Comparison of ENCODE assay signal across 17 cellular contexts in the genomic region with DNA sequence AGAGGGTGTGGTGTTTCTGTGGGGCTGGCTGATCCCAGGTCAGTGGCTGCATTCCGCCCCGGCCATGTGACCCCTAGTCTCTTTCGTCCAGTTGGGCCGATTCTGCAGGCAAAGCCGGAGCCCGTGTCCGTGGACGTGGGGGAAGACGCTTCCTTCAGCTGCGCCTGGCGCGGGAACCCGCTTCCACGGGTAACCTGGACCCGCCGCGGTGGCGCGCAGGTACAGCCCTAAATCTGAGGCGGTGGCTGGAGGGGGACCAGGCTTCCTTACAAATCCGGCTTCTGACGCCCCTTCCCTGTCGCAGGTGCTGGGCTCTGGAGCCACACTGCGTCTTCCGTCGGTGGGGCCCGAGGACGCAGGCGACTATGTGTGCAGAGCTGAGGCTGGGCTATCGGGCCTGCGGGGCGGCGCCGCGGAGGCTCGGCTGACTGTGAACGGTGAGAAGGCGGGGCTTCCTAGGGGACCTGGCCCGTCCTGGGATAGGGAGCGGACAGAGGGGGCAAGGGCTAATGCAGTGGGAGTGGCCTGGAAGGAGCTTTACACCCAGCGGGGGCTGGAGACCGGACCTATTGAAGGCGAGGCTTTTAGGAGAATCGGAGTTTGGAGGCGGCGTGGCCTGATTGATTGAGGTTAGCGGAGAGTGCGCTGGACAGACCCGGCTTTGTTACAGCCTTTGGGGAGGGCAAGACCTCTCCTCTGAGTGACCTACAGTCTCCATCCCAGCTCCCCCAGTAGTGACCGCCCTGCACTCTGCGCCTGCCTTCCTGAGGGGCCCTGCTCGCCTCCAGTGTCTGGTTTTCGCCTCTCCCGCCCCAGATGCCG. TPM values are rescaled to one million over a fixed set of nuclear protein-coding genes. Genes with fewer than 3 reads are reported as not detected.
DNase-seq lines count a peak whose midpoint lies in the region; ATAC-seq, FAIRE-seq and TF ChIP-seq lines count a peak whose summit lies in the region.
"Had no signal": no experiment of that assay in that cellular context is flagged by ENCODE, and none has a peak within 500 bp of the region (broad histone marks: within the 10 kb centered on the region; RNA-seq: fewer than 3 reads in every experiment).

No MANE protein-coding gene starts in this region.

- no peak for TF ChIP-seq CTCF in K562 (IDR thresholded peaks at IDR 0.05 in 2 of 3, conservative IDR thresholded peaks at IDR 0.05 in 1 of 3; ENCODE audit: insufficient read depth in 2 of 3, low read depth in 1 of 3, low read length in 3 of 3)
- TF ChIP-seq CTCF in HFFc6 (IDR thresholded peaks at IDR 0.05): no peak

- TF ChIP-seq RAD21 in K562 (CRISPR knock-in tag; conservative IDR thresholded peaks at IDR 0.05 in 1 of 2, IDR thresholded peaks at IDR 0.05 in 1 of 2): no peak

- TF ChIP-seq POLR2A in K562 (conservative IDR thresholded peaks at IDR 0.05): no peak

- H3K9me3 Mint-ChIP-seq in HFFc6: no peaks in the 10 kb centered on the region

- H3K4me3 Mint-ChIP-seq in HFFc6: no peak overlapping the region

- H3K27me3 ChIP-seq in K562 (ENCODE audit: control insufficient read depth in 2 of 2, insufficient read depth in 2 of 2, low read length in 2 of 2) (peaks cover 9 to 41% of the 10 kb centered on the region in 2 experiments; a peak in 3 of 5 replicates), mesendoderm (ENCODE audit: insufficient read depth, low read length, poor library complexity) (peaks cover 8% of the 10 kb centered on the region)

- H3K56ac ChIP-seq in mesendoderm (ENCODE audit: low read length): peak overlapping the region; percentile 85

- no peak overlapping the region for H4K8ac ChIP-seq in mesendoderm (ENCODE audit: low read depth, low read length)

- H4K20me1 ChIP-seq in K562 (replicated peaks; ENCODE audit: control insufficient read depth, insufficient read depth, low read length): no peaks in the 10 kb centered on the region

- no peak overlapping the region for H3K4ac ChIP-seq in mesendoderm (ENCODE audit: low read depth, low read length)

- H3K79me2 ChIP-seq in K562 (ENCODE audit: control insufficient read depth, insufficient read depth, low read length): no peaks in the 10 kb centered on the region
- H3K79me2 ChIP-seq in mesendoderm (ENCODE audit: control insufficient read depth, insufficient read depth, low read length): no peaks in the 10 kb centered on the region

- peak overlapping the region; percentile 21 for H3K4me2 ChIP-seq in K562 (ENCODE audit: insufficient read depth, low read length)
- H3K4me2 ChIP-seq in mesendoderm (ENCODE audit: low read length): peak overlapping the region; percentile 49
- H3K4me2 ChIP-seq: BLaER1 had no signal

- H3K9me3 ChIP-seq in K562 (replicated peaks; ENCODE audit: control insufficient read depth, insufficient read depth, low read depth, low read length): peaks cover 5% of the 10 kb centered on the region; the same call in 1 of the 2 replicates
- H3K9me3 ChIP-seq: adrenal gland, BLaER1, SJCRH30 had no signal

- H3K23ac ChIP-seq in mesendoderm (ENCODE audit: low read length): no peak overlapping the region

- no peak overlapping the region for H2BK15ac ChIP-seq in mesendoderm (replicated peaks; ENCODE audit: low read depth)

- TF ChIP-seq EP300 in K562 (IDR thresholded peaks at IDR 0.05; ENCODE audit: low read length): no peak

- no peak overlapping the region for H3K27ac ChIP-seq in K562 (ENCODE audit: extremely low read depth, low read depth, low read length)
- no peak overlapping the region for H3K27ac ChIP-seq in mesendoderm (ENCODE audit: low read depth, low read length)
- H3K27ac ChIP-seq: adrenal gland, BLaER1, SJCRH30, skin epidermis, VCaP had no signal

- CTCF ChIA-PET in K562 (lab: Yijun Ruan, JAX; ENCODE audit: low intra/inter-chr PET ratio): no interaction called here

- intact Hi-C loops in K562 (cut with micrococcal nuclease): no loop called here

- H3K36me3 ChIP-seq in K562 (ENCODE audit: control insufficient read depth, insufficient read depth, low read length) (no peaks in the 10 kb centered on the region), mesendoderm (ENCODE audit: control insufficient read depth, insufficient read depth, low read length) (no peaks in the 10 kb centered on the region)
- H3K36me3 ChIP-seq: adrenal gland, BLaER1, SJCRH30 had no signal

- no peaks in the 10 kb centered on the region for H3K9me1 ChIP-seq in K562 (ENCODE audit: control insufficient read depth, insufficient read depth, low read length)

- peaks cover 7 to 48% of the 10 kb centered on the region in 2 experiments for H3K4me1 ChIP-seq in K562 (replicated peaks in 1 of 2; ENCODE audit: control insufficient read depth in 2 of 2, insufficient read depth in 2 of 2, low read length in 2 of 2)
- peaks cover 3% of the 10 kb centered on the region for H3K4me1 ChIP-seq in mesendoderm (ENCODE audit: control insufficient read depth, low read depth, low read length)
- H3K4me1 ChIP-seq: SJCRH30 had no signal

- no peak overlapping the region for H3K18ac ChIP-seq in mesendoderm (ENCODE audit: low read length)

- no peak overlapping the region for H4K5ac ChIP-seq in mesendoderm (ENCODE audit: low read length)

- H2AFZ ChIP-seq in K562 (ENCODE audit: low read depth, low read length): peak overlapping the region; percentile 47; the same call in 1 of the 2 replicates

- H3K36me3 Mint-ChIP-seq in HFFc6 (ENCODE audit: low read depth): no peaks in the 10 kb centered on the region

- BruUV-seq in K562 (replicated peaks; lab: Mats Ljungman, UMichigan): no TSS peak

- WGBS in K562 (ENCODE audit: insufficient coverage, low coverage, missing lambda C conversion rate): 21% methylated on average over 39 of the region's 55 CpGs
- WGBS in mesendoderm (ENCODE audit: extremely low coverage, insufficient coverage, low lambda C conversion rate): no CpG with 5 or more reads among the region's 55 CpGs

- in situ Hi-C loops in K562 (cut with MboI): no loop called here

- no peak overlapping the region for H2AK5ac ChIP-seq in mesendoderm (ENCODE audit: low read length)

- peak; percentile 90 for ATAC-seq in K562
- ATAC-seq in HG02885 (IDR thresholded peaks at IDR 0.05; ENCODE audit: poor library complexity, unreplicated experiment): no peak

- H3K27me3 Mint-ChIP-seq in HFFc6 (ENCODE audit: insufficient read depth): peaks cover 43% of the 10 kb centered on the region

- H3K9ac ChIP-seq in K562 (ENCODE audit: insufficient read depth in 1 of 2, low read depth in 2 of 2, low read length in 2 of 2) (peak overlapping the region in 1 of 2 experiments; percentile 66; a peak in 2 of 4 replicates), mesendoderm (ENCODE audit: low read length) (peak overlapping the region; percentile 72)
- H3K9ac ChIP-seq: BLaER1 had no signal

- no peak overlapping the region for H2BK5ac ChIP-seq in mesendoderm (ENCODE audit: low read length)

- no peaks in the 10 kb centered on the region for H3K4me1 Mint-ChIP-seq in HFFc6 (ENCODE audit: low read depth)

- POLR2A ChIA-PET in K562 (lab: Yijun Ruan, JAX): interaction anchor here (0.8 to 1.9 kb wide), 2 partner anchors 12 to 41 kb away, joined by 3 to 7 read pairs; no protein-coding TSS in a partner anchor

- no peak overlapping the region for H2BK120ac ChIP-seq in mesendoderm (ENCODE audit: low read depth, low read length)

- DNase-seq in DMS53 treated with DMSO at 0.1 percent for 48 hours (lab: John Stamatoyannopoulos, UW; ENCODE audit: unreplicated experiment) (peak; percentile 62), K562 (ENCODE audit: extremely low read depth in 1 of 4, low spot score in 3 of 4) (peak; percentile 55 to 76 (median 74)), mesendoderm (peak; percentile 95), NCI-H128 (lab: John Stamatoyannopoulos, UW; ENCODE audit: unreplicated experiment) (no peak), HFFc6 (no peak)
- DNase-seq: activated T-cell treated with anti-CD3 and anti-CD28 coated beads for 4 hours; adrenal gland; effector CD8-positive, alpha-beta T cell; NCI-H1417; NCI-H526 treated with DMSO at 0.1 percent for 48 hours; SJCRH30 had no signal

- no peak overlapping the region for H3K4me3 ChIP-seq in K562
- no peak overlapping the region for H3K4me3 ChIP-seq in mesendoderm (ENCODE audit: low read length)
- H3K4me3 ChIP-seq: adrenal gland, BLaER1, SJCRH30, skin epidermis had no signal

- no peaks in the 10 kb centered on the region for H3K79me1 ChIP-seq in mesendoderm (ENCODE audit: low read length)

- no peak overlapping the region for H3K27ac Mint-ChIP-seq in HFFc6

- peak; percentile 55 for FAIRE-seq in K562 (lab: Jason Lieb, UNC)

RNA-seq across cellular contexts. Expression of a gene that starts 4.3 kb away (rescaled TPM):
- 0.42 TPM in 1 of 2 replicates, not detected in the other for total RNA-seq in K562 (2011; cell fraction: chromatin; rRNA removed; ENCODE audit: low replicate concordance)
- total RNA-seq in K562 (2011; cell fraction: nucleolus; rRNA removed): 0.26 and 0.50 TPM in 2 replicates
- 0.15 and 0.23 TPM in 2 replicates for total RNA-seq in K562 (2011; cell fraction: nucleoplasm; rRNA removed)
- total RNA-seq in K562 (2014; rRNA removed) (not detected in 2 replicates), K562 (2014; rRNA removed; fragmentation: Illumina TruSeq; extraction: Trizol) (not detected in 2 replicates), K562 (2015; rRNA removed; fragmentation: Illumina TruSeq; extraction: Trizol) (0.04 and 0.07 TPM in 2 replicates), K562 (2021) (0.09 and 0.16 TPM in 2 replicates)
- polyA plus RNA-seq in K562 (2011; rRNA removed) (0.08 and 0.10 TPM in 2 replicates), K562 (2014; fragmentation: Illumina TruSeq; extraction: Trizol) (0.04 TPM in 1 of 2 replicates, not detected in the other), K562 (2014; fragmentation: Nextera tagmentation; extraction: Ambion mirVana) (under 1 TPM in 1 of 2 experiments, not detected in 1; 0.01 TPM), K562 (2014; rRNA removed) (0.11 and 0.12 TPM in 2 replicates)
- polyA plus RNA-seq in K562 (2011; cell fraction: cytosol; rRNA removed): 0.07 and 0.13 TPM in 2 replicates
- 0.22 and 0.41 TPM in 2 replicates for polyA plus RNA-seq in K562 (2011; cell fraction: nucleus; rRNA removed)
- 0.05 and 0.11 TPM in 2 replicates for polyA plus RNA-seq in K562 (2012)
- 0.07 TPM in 1 of 2 replicates, not detected in the other for polyA minus RNA-seq in K562 (2011; rRNA and poly(A)+ RNA removed)
- not detected in 2 replicates for polyA minus RNA-seq in K562 (2011; cell fraction: cytosol; rRNA and poly(A)+ RNA removed)
- 0.13 TPM in 1 of 2 replicates, not detected in the other for polyA minus RNA-seq in K562 (2011; cell fraction: nucleus; rRNA and poly(A)+ RNA removed)
- polyA plus RNA-seq in mesendoderm (2013, experiment 1 of 2): 1.2 TPM
- polyA plus RNA-seq in mesendoderm (2013, experiment 2 of 2): 1.2 TPM
- total RNA-seq in HFFc6 (2021; fragmentation: NEBNext Ultra II Directional; extraction: Animal tissue kit (Norgen Biotek cat#: 25700)): under 1 TPM in 1 of 6 experiments, not detected in 5; 0.07 TPM
- total RNA-seq: glomerular endothelial cell, SJCRH30, urinary bladder had no signal
- polyA plus RNA-seq: urinary bladder had no signal

RNA-seq across cellular contexts. Expression of a gene that starts 7.3 kb away (rescaled TPM):
- 3.3 and 19.3 TPM in 2 replicates for total RNA-seq in K562 (2011; cell fraction: chromatin; rRNA removed; ENCODE audit: low replicate concordance)
- 8.6 and 11.2 TPM in 2 replicates for total RNA-seq in K562 (2011; cell fraction: nucleolus; rRNA removed)
- total RNA-seq in K562 (2011; cell fraction: nucleoplasm; rRNA removed): 7.1 and 7.3 TPM in 2 replicates
- total RNA-seq in K562 (2014; rRNA removed) (5.8 and 9.0 TPM in 2 replicates), K562 (2014; rRNA removed; fragmentation: Illumina TruSeq; extraction: Trizol) (2.3 and 3.0 TPM in 2 replicates), K562 (2015; rRNA removed; fragmentation: Illumina TruSeq; extraction: Trizol) (1.4 and 3.3 TPM in 2 replicates), K562 (2021) (6.9 and 9.9 TPM in 2 replicates)
- polyA plus RNA-seq in K562 (2011; rRNA removed) (4.7 and 8.9 TPM in 2 replicates), K562 (2014; fragmentation: Illumina TruSeq; extraction: Trizol) (6.6 and 7.8 TPM in 2 replicates), K562 (2014; fragmentation: Nextera tagmentation; extraction: Ambion mirVana) (under 1 TPM; 0.69 to 0.87 TPM), K562 (2014; rRNA removed) (6.0 and 8.2 TPM in 2 replicates)
- 6.1 and 8.3 TPM in 2 replicates for polyA plus RNA-seq in K562 (2011; cell fraction: cytosol; rRNA removed)
- 16.1 and 16.8 TPM in 2 replicates for polyA plus RNA-seq in K562 (2011; cell fraction: nucleus; rRNA removed)
- polyA plus RNA-seq in K562 (2012): 8.7 and 13.6 TPM in 2 replicates
- polyA minus RNA-seq in K562 (2011; rRNA and poly(A)+ RNA removed): 1.1 and 1.4 TPM in 2 replicates
- polyA minus RNA-seq in K562 (2011; cell fraction: cytosol; rRNA and poly(A)+ RNA removed): 2.1 and 4.9 TPM in 2 replicates
- polyA minus RNA-seq in K562 (2011; cell fraction: nucleus; rRNA and poly(A)+ RNA removed): 4.7 and 6.4 TPM in 2 replicates
- polyA plus RNA-seq in mesendoderm (2013, experiment 1 of 2): 8.0 TPM
- polyA plus RNA-seq in mesendoderm (2013, experiment 2 of 2): 7.9 TPM
- 10 to 100 TPM; 24.3 to 39.7 (median 38.1) TPM for total RNA-seq in HFFc6 (2021; fragmentation: NEBNext Ultra II Directional; extraction: Animal tissue kit (Norgen Biotek cat#: 25700))

RNA-seq across cellular contexts. Expression of a gene that starts 8.7 kb away (rescaled TPM):
- 0.32 TPM in 1 of 2 replicates, not detected in the other for total RNA-seq in K562 (2011; cell fraction: chromatin; rRNA removed; ENCODE audit: low replicate concordance)
- total RNA-seq in K562 (2011; cell fraction: nucleolus; rRNA removed): 0.17 and 0.39 TPM in 2 replicates
- not detected in 2 replicates for total RNA-seq in K562 (2011; cell fraction: nucleoplasm; rRNA removed)
- total RNA-seq in K562 (2014; rRNA removed) (0.23 TPM in 1 of 2 replicates, not detected in the other), K562 (2014; rRNA removed; fragmentation: Illumina TruSeq; extraction: Trizol) (not detected in 2 replicates), K562 (2015; rRNA removed; fragmentation: Illumina TruSeq; extraction: Trizol) (not detected in 2 replicates), K562 (2021) (0.04 TPM in 1 of 2 replicates, not detected in the other)
- polyA plus RNA-seq in K562 (2011; rRNA removed) (0.01 and 0.12 TPM in 2 replicates), K562 (2014; fragmentation: Illumina TruSeq; extraction: Trizol) (not detected in 2 replicates), K562 (2014; fragmentation: Nextera tagmentation; extraction: Ambion mirVana) (not detected), K562 (2014; rRNA removed) (0.03 and 0.28 TPM in 2 replicates)
- polyA plus RNA-seq in K562 (2011; cell fraction: cytosol; rRNA removed): 0.04 TPM in 1 of 2 replicates, not detected in the other
- polyA plus RNA-seq in K562 (2011; cell fraction: nucleus; rRNA removed): 0.10 and 0.21 TPM in 2 replicates
- 0.12 and 3.3 TPM in 2 replicates for polyA plus RNA-seq in K562 (2012)
- not detected in 2 replicates for polyA minus RNA-seq in K562 (2011; rRNA and poly(A)+ RNA removed)
- not detected in 2 replicates for polyA minus RNA-seq in K562 (2011; cell fraction: cytosol; rRNA and poly(A)+ RNA removed)
- not detected in 2 replicates for polyA minus RNA-seq in K562 (2011; cell fraction: nucleus; rRNA and poly(A)+ RNA removed)
- 0.06 TPM for polyA plus RNA-seq in mesendoderm (2013, experiment 1 of 2)
- polyA plus RNA-seq in mesendoderm (2013, experiment 2 of 2): 0.18 TPM
- total RNA-seq in HFFc6 (2021; fragmentation: NEBNext Ultra II Directional; extraction: Animal tissue kit (Norgen Biotek cat#: 25700)): not detected
- total RNA-seq: glomerular endothelial cell, SJCRH30 had no signal
- polyA plus RNA-seq: adrenal gland, urinary bladder had no signal

RNA-seq across cellular contexts. Expression of a gene that starts 39.3 kb away (rescaled TPM):
- 15.7 and 63.9 TPM in 2 replicates for total RNA-seq in K562 (2011; cell fraction: chromatin; rRNA removed; ENCODE audit: low replicate concordance)
- 48.6 and 61.0 TPM in 2 replicates for total RNA-seq in K562 (2011; cell fraction: nucleolus; rRNA removed)
- total RNA-seq in K562 (2011; cell fraction: nucleoplasm; rRNA removed): 27.9 and 29.7 TPM in 2 replicates
- 8.9 and 12.9 TPM in 2 replicates for total RNA-seq in K562 (2014; rRNA removed)
- total RNA-seq in K562 (2014; rRNA removed; fragmentation: Illumina TruSeq; extraction: Trizol): 1.7 and 2.9 TPM in 2 replicates
- 6.6 and 7.1 TPM in 2 replicates for total RNA-seq in K562 (2015; rRNA removed; fragmentation: Illumina TruSeq; extraction: Trizol)
- 9.3 and 10.0 TPM in 2 replicates for total RNA-seq in K562 (2021)
- 3.3 and 6.8 TPM in 2 replicates for polyA plus RNA-seq in K562 (2011; rRNA removed)
- 5.3 and 6.4 TPM in 2 replicates for polyA plus RNA-seq in K562 (2011; cell fraction: cytosol; rRNA removed)
- polyA plus RNA-seq in K562 (2011; cell fraction: nucleus; rRNA removed): 43.9 and 60.1 TPM in 2 replicates
- 2.7 and 5.6 TPM in 2 replicates for polyA plus RNA-seq in K562 (2012)
- polyA plus RNA-seq in K562 (2014; fragmentation: Illumina TruSeq; extraction: Trizol): 3.6 and 4.1 TPM in 2 replicates
- polyA plus RNA-seq in K562 (2014; fragmentation: Nextera tagmentation; extraction: Ambion mirVana): under 1 TPM; 0.65 to 0.92 TPM
- 6.3 and 8.9 TPM in 2 replicates for polyA plus RNA-seq in K562 (2014; rRNA removed)
- 3.2 and 6.3 TPM in 2 replicates for polyA minus RNA-seq in K562 (2011; rRNA and poly(A)+ RNA removed)
- polyA minus RNA-seq in K562 (2011; cell fraction: cytosol; rRNA and poly(A)+ RNA removed): 10.9 and 12.1 TPM in 2 replicates
- polyA minus RNA-seq in K562 (2011; cell fraction: nucleus; rRNA and poly(A)+ RNA removed): 20.7 and 27.1 TPM in 2 replicates
- 5.1 TPM for polyA plus RNA-seq in mesendoderm (2013, experiment 1 of 2)
- 5.1 TPM for polyA plus RNA-seq in mesendoderm (2013, experiment 2 of 2)
- 1 to 10 TPM; 3.9 to 7.2 (median 5.3) TPM for total RNA-seq in HFFc6 (2021; fragmentation: NEBNext Ultra II Directional; extraction: Animal tissue kit (Norgen Biotek cat#: 25700))

RNA-seq across cellular contexts. Expression of a gene that starts 41.3 kb away (rescaled TPM):
- 1.0 TPM in 1 of 2 replicates, not detected in the other for total RNA-seq in K562 (2011; cell fraction: chromatin; rRNA removed; ENCODE audit: low replicate concordance)
- total RNA-seq in K562 (2011; cell fraction: nucleolus; rRNA removed): 1.7 and 2.2 TPM in 2 replicates
- total RNA-seq in K562 (2011; cell fraction: nucleoplasm; rRNA removed): 0.81 and 2.4 TPM in 2 replicates
- total RNA-seq in K562 (2014; rRNA removed) (not detected in 2 replicates), K562 (2014; rRNA removed; fragmentation: Illumina TruSeq; extraction: Trizol) (0.29 TPM in 1 of 2 replicates, not detected in the other), K562 (2015; rRNA removed; fragmentation: Illumina TruSeq; extraction: Trizol) (0.65 and 0.94 TPM in 2 replicates), K562 (2021) (0.47 and 1.6 TPM in 2 replicates)
- polyA plus RNA-seq in K562 (2011; rRNA removed) (1.3 and 1.9 TPM in 2 replicates), K562 (2014; fragmentation: Illumina TruSeq; extraction: Trizol) (not detected in 2 replicates), K562 (2014; fragmentation: Nextera tagmentation; extraction: Ambion mirVana) (1 to 10 TPM in 1 of 2 experiments, under 1 TPM in 1; 0.95 to 1.0 TPM), K562 (2014; rRNA removed) (1.1 and 1.9 TPM in 2 replicates)
- polyA plus RNA-seq in K562 (2011; cell fraction: cytosol; rRNA removed): 1.4 and 17.5 TPM in 2 replicates
- polyA plus RNA-seq in K562 (2011; cell fraction: nucleus; rRNA removed): 0.86 and 1.3 TPM in 2 replicates
- polyA plus RNA-seq in K562 (2012): 1.2 and 1.6 TPM in 2 replicates
- 1.7 TPM in 1 of 2 replicates, not detected in the other for polyA minus RNA-seq in K562 (2011; rRNA and poly(A)+ RNA removed)
- polyA minus RNA-seq in K562 (2011; cell fraction: cytosol; rRNA and poly(A)+ RNA removed): 1.8 TPM in 1 of 2 replicates, not detected in the other
- not detected in 2 replicates for polyA minus RNA-seq in K562 (2011; cell fraction: nucleus; rRNA and poly(A)+ RNA removed)
- polyA plus RNA-seq in mesendoderm (2013, experiment 1 of 2): 3.3 TPM
- 3.4 TPM for polyA plus RNA-seq in mesendoderm (2013, experiment 2 of 2)
- 1 to 10 TPM in 5 of 6 experiments, under 1 TPM in 1; 0.96 to 4.1 (median 1.2) TPM for total RNA-seq in HFFc6 (2021; fragmentation: NEBNext Ultra II Directional; extraction: Animal tissue kit (Norgen Biotek cat#: 25700))
- total RNA-seq: glomerular endothelial cell, SJCRH30 had no signal

Comparison
In these comparisons a context has a peak if more than half of its experiments do, and no peak if none do; other contexts are left out.
1. DNase-seq: peak in DMS53 treated with DMSO at 0.1 percent for 48 hours (single experiment), K562 (4 of 4) and mesendoderm (single experiment); none in NCI-H128 (single experiment) and HFFc6 (single experiment).